21 cellular contexts compared by ENCODE assay signal in genomic region chr2:104874230-104874629, GRCh38. TPM values are rescaled to one million over a fixed set of nuclear protein-coding genes. Genes with fewer than 3 reads are reported as not detected.
DNase-seq lines count a peak whose midpoint lies in the region; ATAC-seq and TF ChIP-seq lines count a peak whose summit lies in the region.
"Had no signal": no experiment of that assay in that cellular context is flagged by ENCODE, and none has a peak within 500 bp of the region (broad histone marks: within the 10 kb centered on the region; RNA-seq: fewer than 3 reads in every experiment).

No MANE protein-coding gene starts in this region.

- H4K20me1 ChIP-seq in BLaER1 treated with 17β-estradiol and CSF1 and Interleukin-3, amounts not matched to agents 10 nM and 100 nM, result peaks cover 0 to 35% (median 14%) of the 10 kb centered on the region in 11 experiments; a peak in 12 of 22 replicates
- H4K20me1 ChIP-seq in neural progenitor cell (ENCODE audit: low read depth), result peaks cover 33% of the 10 kb centered on the region

- H3K36me3 ChIP-seq in BLaER1 treated with 17β-estradiol and CSF1 and Interleukin-3, amounts not matched to agents 10 nM and 100 nM, result no peaks in the 10 kb centered on the region
- no peaks in the 10 kb centered on the region for H3K36me3 ChIP-seq in neural progenitor cell
- H3K36me3 ChIP-seq in right lobe of liver, result no peaks in the 10 kb centered on the region
- H3K36me3 ChIP-seq: HAP-1 had no signal

- H3K27ac Mint-ChIP-seq in neural progenitor cell, result no peak overlapping the region

- peaks cover 16% of the 10 kb centered on the region for H3K27me3 Mint-ChIP-seq in neural progenitor cell (ENCODE audit: insufficient read depth, low read depth)

- H3K4me1 ChIP-seq in BLaER1 treated with 17β-estradiol and CSF1 and Interleukin-3, amounts not matched to agents 10 nM and 100 nM, result peaks cover 8 to 34% (median 19%) of the 10 kb centered on the region in 10 experiments; a peak in 17 of 20 replicates
- H3K4me1 ChIP-seq in neural progenitor cell (peaks cover 12% of the 10 kb centered on the region), right lobe of liver (peaks cover 0 to 9% (median 0%) of the 10 kb centered on the region in 4 donors)

- WGBS in right lobe of liver (ENCODE audit: insufficient coverage, low coverage, low lambda C conversion rate, missing lambda C conversion rate), result 68% methylated on average over 4 of the region's 6 CpGs

- no peaks in the 10 kb centered on the region for H3K9me3 Mint-ChIP-seq in neural progenitor cell

- H3K27me3 ChIP-seq in BLaER1 treated with 17β-estradiol and CSF1 and Interleukin-3, amounts not matched to agents 10 nM and 100 nM, result peaks cover 47 to 60% (median 53%) of the 10 kb centered on the region in 11 experiments
- H3K27me3 ChIP-seq in neural progenitor cell, result peaks cover 100% of the 10 kb centered on the region
- peaks cover 0 to 1% of the 10 kb centered on the region in 2 donors for H3K27me3 ChIP-seq in right lobe of liver

- no peak overlapping the region for H3K9ac ChIP-seq in BLaER1 treated with 17β-estradiol and CSF1 and Interleukin-3, amounts not matched to agents 10 nM and 100 nM
- no peak overlapping the region for H3K9ac ChIP-seq in neural progenitor cell

- peaks cover 34% of the 10 kb centered on the region for H3K4me1 Mint-ChIP-seq in neural progenitor cell

- no peak overlapping the region for H2AFZ ChIP-seq in neural progenitor cell (replicated peaks)

- no peaks in the 10 kb centered on the region for H3K79me2 ChIP-seq in neural progenitor cell (ENCODE audit: low read depth)

- intact Hi-C loops in right lobe of liver (cut with DNase I), result no loop called here

- peaks cover 2% of the 10 kb centered on the region for H3K36me3 Mint-ChIP-seq in neural progenitor cell

- peak overlapping the region; percentile 97 for H3K4me3 Mint-ChIP-seq in neural progenitor cell

- DNase-seq in caudate nucleus (lab: John Stamatoyannopoulos, UW) (no peak), islet precursor cell (peak; percentile 50), neural progenitor cell (ENCODE audit: low spot score) (no peak), right lobe of liver (no peak)
- no peak for DNase-seq in stimulated activated CD4-positive, alpha-beta T cell treated with anti-CD3 and anti-CD28 coated beads, Interleukin-4, amount 100 ng/mL, for 24 hours
- DNase-seq: COR-L47; EL; MV-4-11; NCI-H1417 treated with DMSO at 0.1 percent for 48 hours; NCI-H2029; NCI-H2171; NCI-H446; NK-92 treated with Interleukin-12 subunit alpha and Interleukin-12 subunit beta, amount 100 ng/mL, for 24 hours had no signal

- TF ChIP-seq POLR2A in right lobe of liver (IDR thresholded peaks at IDR 0.05), result no peak

- TF ChIP-seq CTCF in neural progenitor cell (IDR thresholded peaks at IDR 0.05) (no peak), right lobe of liver (IDR thresholded peaks at IDR 0.05) (no peak)

- H3F3A ChIP-seq in neural progenitor cell (ENCODE audit: low read depth), result peaks cover 21% of the 10 kb centered on the region

- no peak for ATAC-seq in GM21786 (IDR thresholded peaks at IDR 0.05; ENCODE audit: unreplicated experiment)
- ATAC-seq in right lobe of liver, result no peak
- ATAC-seq in GM19395 (IDR thresholded peaks at IDR 0.05; ENCODE audit: unreplicated experiment), result no peak

- no peak overlapping the region for H3K27ac ChIP-seq in BLaER1 treated with 17β-estradiol and CSF1 and Interleukin-3, amounts not matched to agents 10 nM and 100 nM
- H3K27ac ChIP-seq in caudate nucleus (ENCODE audit: low read depth, low read length) (peak overlapping the region; percentile 93), neural progenitor cell (no peak overlapping the region), right lobe of liver (no peak overlapping the region)
- H3K27ac ChIP-seq: C4-2B had no signal

- H3K9me3 ChIP-seq in BLaER1 treated with 17β-estradiol and CSF1 and Interleukin-3, amounts not matched to agents 10 nM and 100 nM (replicated peaks in 1 of 11), result no peaks in the 10 kb centered on the region
- H3K9me3 ChIP-seq in neural progenitor cell (ENCODE audit: low read depth) (no peaks in the 10 kb centered on the region), right lobe of liver (no peaks in the 10 kb centered on the region)
- H3K9me3 ChIP-seq: HAP-1 had no signal

- H3K4me2 ChIP-seq in BLaER1 treated with 17β-estradiol and CSF1 and Interleukin-3, amounts not matched to agents 10 nM and 100 nM, result peak overlapping the region in 7 of 11 experiments; percentile 83 to 99 (median 98); a peak in 10 of 22 replicates
- H3K4me2 ChIP-seq in neural progenitor cell, result no peak overlapping the region

- no peak overlapping the region for H3K4me3 ChIP-seq in BLaER1 treated with 17β-estradiol and CSF1 and Interleukin-3, amounts not matched to agents 10 nM and 100 nM
- no peak overlapping the region for H3K4me3 ChIP-seq in neural progenitor cell
- H3K4me3 ChIP-seq in right lobe of liver, result no peak overlapping the region

RNA-seq across cellular contexts. Expression of gene POU3F3, which starts 20.3 kb away (rescaled TPM):
- total RNA-seq in neural progenitor cell (ENCODE audit: low replicate concordance) (0.25 TPM in 1 of 2 replicates, not detected in the other), right lobe of liver (not detected)
- total RNA-seq: A172, HT1080, RPMI7951 had no signal
